1 cellular context compared by ENCODE assay signal in genomic region chr17:59108400-59109102, GRCh38.
TF ChIP-seq lines count a peak whose summit lies in the region.

No MANE protein-coding gene starts in this region.

TF ChIP-seq in K562, 482 proteins besides CTCF, POLR2A, EP300 and RAD21:
- peak in 1 of 3 experiments; percentile 54; a peak in 1 of 6 replicates for TF ChIP-seq ZBTB11 (CRISPR knock-in tag; IDR thresholded peaks at IDR 0.05)
- TF ChIP-seq SUPT5H (IDR thresholded peaks at IDR 0.05) = 0 out of 2 replicates have a peak, but pooled peaks have one; percentile 7
- TF ChIP-seq HMBOX1 (IDR thresholded peaks at IDR 0.05) = no peak
- TF ChIP-seq BCOR (IDR thresholded peaks at IDR 0.05) = peak; percentile 63; the same call in 1 of the 2 replicates
- peak; percentile 94 for TF ChIP-seq ZNF121 (CRISPR knock-in tag; conservative IDR thresholded peaks at IDR 0.05)
